3 cellular contexts compared by ENCODE assay signal in the genomic region with DNA sequence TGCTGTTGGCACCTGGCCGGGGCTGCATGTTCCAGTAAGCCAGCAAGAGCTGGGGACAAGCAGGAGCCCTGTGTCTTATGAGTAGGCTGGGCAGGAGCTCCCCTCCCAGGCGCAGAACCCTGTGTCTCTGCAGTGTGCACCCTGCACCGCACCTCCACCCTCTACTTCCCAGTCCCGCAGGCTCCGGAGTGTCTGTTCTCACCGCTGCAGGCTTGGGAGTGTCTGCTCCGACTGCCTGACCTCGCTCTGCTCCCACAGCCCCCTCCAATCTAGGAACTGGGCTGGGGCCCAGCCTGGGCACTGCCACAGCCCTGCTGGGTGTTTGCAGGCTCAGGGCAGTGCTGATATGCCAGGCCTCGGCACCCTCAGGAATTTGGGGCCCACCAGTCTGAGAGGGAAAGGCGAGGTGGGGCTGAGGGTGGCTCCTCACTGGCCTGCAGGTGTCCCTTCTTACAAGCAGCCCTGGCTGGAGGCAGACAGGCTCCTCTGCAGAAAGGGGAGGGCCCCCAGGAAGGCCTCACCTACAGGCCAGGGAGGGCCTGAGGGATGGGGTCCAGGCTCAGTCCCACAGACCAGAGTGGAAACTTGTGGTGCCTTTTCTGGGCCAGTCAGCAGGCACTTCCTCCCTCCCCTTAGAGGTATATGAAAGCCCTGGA.
TF ChIP-seq lines count a peak whose summit lies in the region.

No MANE protein-coding gene starts in this region.

TF ChIP-seq in SK-N-SH treated with all-trans-retinoic acid at 6 μM for 48 hours, 23 proteins besides CTCF, POLR2A, EP300 and RAD21:
- no peak for TF ChIP-seq OSR1 (CRISPR knock-in tag; IDR thresholded peaks at IDR 0.05)
- no peak for TF ChIP-seq ZC3H10 (CRISPR knock-in tag; IDR thresholded peaks at IDR 0.05)
- no peak for TF ChIP-seq ZNF8 (CRISPR knock-in tag; IDR thresholded peaks at IDR 0.05)
- TF ChIP-seq, protein P1, sequence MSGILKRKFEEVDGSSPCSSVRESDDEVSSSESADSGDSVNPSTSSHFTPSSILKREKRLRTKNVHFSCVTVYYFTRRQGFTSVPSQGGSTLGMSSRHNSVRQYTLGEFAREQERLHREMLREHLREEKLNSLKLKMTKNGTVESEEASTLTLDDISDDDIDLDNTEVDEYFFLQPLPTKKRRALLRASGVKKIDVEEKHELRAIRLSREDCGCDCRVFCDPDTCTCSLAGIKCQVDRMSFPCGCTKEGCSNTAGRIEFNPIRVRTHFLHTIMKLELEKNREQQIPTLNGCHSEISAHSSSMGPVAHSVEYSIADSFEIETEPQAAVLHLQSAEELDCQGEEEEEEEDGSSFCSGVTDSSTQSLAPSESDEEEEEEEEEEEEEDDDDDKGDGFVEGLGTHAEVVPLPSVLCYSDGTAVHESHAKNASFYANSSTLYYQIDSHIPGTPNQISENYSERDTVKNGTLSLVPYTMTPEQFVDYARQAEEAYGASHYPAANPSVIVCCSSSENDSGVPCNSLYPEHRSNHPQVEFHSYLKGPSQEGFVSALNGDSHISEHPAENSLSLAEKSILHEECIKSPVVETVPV (CRISPR knock-in tag; IDR thresholded peaks at IDR 0.05): no peak

TF ChIP-seq in SK-N-SH, 30 proteins besides CTCF, POLR2A, EP300 and RAD21:
- TF ChIP-seq SMC3 (IDR thresholded peaks at IDR 0.05; ENCODE audit: low read depth, low read length) (no peak), NFIC (IDR thresholded peaks at IDR 0.05; ENCODE audit: borderline replicate concordance) (no peak), NRF1 (IDR thresholded peaks at IDR 0.05; ENCODE audit: low read depth, low read length) (no peak), CHD2 (IDR thresholded peaks at IDR 0.05; ENCODE audit: low read length, partially characterized antibody) (no peak), POLR2AphosphoS5 (IDR thresholded peaks at IDR 0.05; ENCODE audit: low read depth, low read length) (no peak), TAF1 (IDR thresholded peaks at IDR 0.05; ENCODE audit: borderline replicate concordance, low read depth, low read length) (no peak), JUND (IDR thresholded peaks at IDR 0.05) (no peak), RFX5 (IDR thresholded peaks at IDR 0.05; ENCODE audit: low read length) (no peak)
- TF ChIP-seq, protein P2, sequence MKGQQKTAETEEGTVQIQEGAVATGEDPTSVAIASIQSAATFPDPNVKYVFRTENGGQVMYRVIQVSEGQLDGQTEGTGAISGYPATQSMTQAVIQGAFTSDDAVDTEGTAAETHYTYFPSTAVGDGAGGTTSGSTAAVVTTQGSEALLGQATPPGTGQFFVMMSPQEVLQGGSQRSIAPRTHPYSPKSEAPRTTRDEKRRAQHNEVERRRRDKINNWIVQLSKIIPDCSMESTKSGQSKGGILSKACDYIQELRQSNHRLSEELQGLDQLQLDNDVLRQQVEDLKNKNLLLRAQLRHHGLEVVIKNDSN (IDR thresholded peaks at IDR 0.05; ENCODE audit: borderline replicate concordance, low read depth): no peak
- TF ChIP-seq, protein P3, sequence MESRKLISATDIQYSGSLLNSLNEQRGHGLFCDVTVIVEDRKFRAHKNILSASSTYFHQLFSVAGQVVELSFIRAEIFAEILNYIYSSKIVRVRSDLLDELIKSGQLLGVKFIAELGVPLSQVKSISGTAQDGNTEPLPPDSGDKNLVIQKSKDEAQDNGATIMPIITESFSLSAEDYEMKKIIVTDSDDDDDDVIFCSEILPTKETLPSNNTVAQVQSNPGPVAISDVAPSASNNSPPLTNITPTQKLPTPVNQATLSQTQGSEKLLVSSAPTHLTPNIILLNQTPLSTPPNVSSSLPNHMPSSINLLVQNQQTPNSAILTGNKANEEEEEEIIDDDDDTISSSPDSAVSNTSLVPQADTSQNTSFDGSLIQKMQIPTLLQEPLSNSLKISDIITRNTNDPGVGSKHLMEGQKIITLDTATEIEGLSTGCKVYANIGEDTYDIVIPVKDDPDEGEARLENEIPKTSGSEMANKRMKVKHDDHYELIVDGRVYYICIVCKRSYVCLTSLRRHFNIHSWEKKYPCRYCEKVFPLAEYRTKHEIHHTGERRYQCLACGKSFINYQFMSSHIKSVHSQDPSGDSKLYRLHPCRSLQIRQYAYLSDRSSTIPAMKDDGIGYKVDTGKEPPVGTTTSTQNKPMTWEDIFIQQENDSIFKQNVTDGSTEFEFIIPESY (IDR thresholded peaks at IDR 0.05; ENCODE audit: borderline replicate concordance, low read depth): no peak

TF ChIP-seq in H1, 55 proteins besides CTCF, POLR2A, EP300 and RAD21:
- TF ChIP-seq, protein P4, sequence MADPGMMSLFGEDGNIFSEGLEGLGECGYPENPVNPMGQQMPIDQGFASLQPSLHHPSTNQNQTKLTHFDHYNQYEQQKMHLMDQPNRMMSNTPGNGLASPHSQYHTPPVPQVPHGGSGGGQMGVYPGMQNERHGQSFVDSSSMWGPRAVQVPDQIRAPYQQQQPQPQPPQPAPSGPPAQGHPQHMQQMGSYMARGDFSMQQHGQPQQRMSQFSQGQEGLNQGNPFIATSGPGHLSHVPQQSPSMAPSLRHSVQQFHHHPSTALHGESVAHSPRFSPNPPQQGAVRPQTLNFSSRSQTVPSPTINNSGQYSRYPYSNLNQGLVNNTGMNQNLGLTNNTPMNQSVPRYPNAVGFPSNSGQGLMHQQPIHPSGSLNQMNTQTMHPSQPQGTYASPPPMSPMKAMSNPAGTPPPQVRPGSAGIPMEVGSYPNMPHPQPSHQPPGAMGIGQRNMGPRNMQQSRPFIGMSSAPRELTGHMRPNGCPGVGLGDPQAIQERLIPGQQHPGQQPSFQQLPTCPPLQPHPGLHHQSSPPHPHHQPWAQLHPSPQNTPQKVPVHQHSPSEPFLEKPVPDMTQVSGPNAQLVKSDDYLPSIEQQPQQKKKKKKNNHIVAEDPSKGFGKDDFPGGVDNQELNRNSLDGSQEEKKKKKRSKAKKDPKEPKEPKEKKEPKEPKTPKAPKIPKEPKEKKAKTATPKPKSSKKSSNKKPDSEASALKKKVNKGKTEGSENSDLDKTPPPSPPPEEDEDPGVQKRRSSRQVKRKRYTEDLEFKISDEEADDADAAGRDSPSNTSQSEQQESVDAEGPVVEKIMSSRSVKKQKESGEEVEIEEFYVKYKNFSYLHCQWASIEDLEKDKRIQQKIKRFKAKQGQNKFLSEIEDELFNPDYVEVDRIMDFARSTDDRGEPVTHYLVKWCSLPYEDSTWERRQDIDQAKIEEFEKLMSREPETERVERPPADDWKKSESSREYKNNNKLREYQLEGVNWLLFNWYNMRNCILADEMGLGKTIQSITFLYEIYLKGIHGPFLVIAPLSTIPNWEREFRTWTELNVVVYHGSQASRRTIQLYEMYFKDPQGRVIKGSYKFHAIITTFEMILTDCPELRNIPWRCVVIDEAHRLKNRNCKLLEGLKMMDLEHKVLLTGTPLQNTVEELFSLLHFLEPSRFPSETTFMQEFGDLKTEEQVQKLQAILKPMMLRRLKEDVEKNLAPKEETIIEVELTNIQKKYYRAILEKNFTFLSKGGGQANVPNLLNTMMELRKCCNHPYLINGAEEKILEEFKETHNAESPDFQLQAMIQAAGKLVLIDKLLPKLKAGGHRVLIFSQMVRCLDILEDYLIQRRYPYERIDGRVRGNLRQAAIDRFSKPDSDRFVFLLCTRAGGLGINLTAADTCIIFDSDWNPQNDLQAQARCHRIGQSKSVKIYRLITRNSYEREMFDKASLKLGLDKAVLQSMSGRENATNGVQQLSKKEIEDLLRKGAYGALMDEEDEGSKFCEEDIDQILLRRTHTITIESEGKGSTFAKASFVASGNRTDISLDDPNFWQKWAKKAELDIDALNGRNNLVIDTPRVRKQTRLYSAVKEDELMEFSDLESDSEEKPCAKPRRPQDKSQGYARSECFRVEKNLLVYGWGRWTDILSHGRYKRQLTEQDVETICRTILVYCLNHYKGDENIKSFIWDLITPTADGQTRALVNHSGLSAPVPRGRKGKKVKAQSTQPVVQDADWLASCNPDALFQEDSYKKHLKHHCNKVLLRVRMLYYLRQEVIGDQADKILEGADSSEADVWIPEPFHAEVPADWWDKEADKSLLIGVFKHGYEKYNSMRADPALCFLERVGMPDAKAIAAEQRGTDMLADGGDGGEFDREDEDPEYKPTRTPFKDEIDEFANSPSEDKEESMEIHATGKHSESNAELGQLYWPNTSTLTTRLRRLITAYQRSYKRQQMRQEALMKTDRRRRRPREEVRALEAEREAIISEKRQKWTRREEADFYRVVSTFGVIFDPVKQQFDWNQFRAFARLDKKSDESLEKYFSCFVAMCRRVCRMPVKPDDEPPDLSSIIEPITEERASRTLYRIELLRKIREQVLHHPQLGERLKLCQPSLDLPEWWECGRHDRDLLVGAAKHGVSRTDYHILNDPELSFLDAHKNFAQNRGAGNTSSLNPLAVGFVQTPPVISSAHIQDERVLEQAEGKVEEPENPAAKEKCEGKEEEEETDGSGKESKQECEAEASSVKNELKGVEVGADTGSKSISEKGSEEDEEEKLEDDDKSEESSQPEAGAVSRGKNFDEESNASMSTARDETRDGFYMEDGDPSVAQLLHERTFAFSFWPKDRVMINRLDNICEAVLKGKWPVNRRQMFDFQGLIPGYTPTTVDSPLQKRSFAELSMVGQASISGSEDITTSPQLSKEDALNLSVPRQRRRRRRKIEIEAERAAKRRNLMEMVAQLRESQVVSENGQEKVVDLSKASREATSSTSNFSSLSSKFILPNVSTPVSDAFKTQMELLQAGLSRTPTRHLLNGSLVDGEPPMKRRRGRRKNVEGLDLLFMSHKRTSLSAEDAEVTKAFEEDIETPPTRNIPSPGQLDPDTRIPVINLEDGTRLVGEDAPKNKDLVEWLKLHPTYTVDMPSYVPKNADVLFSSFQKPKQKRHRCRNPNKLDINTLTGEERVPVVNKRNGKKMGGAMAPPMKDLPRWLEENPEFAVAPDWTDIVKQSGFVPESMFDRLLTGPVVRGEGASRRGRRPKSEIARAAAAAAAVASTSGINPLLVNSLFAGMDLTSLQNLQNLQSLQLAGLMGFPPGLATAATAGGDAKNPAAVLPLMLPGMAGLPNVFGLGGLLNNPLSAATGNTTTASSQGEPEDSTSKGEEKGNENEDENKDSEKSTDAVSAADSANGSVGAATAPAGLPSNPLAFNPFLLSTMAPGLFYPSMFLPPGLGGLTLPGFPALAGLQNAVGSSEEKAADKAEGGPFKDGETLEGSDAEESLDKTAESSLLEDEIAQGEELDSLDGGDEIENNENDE (IDR thresholded peaks at IDR 0.05; ENCODE audit: insufficient replicate concordance, low read length): no peak
- TF ChIP-seq NRF1 (IDR thresholded peaks at IDR 0.05; ENCODE audit: low read depth, low read length) (no peak), BACH1 (IDR thresholded peaks at IDR 0.05; ENCODE audit: low read length) (no peak), POU5F1 (IDR thresholded peaks at IDR 0.05; ENCODE audit: low read depth, low read length) (no peak), RBBP5 (IDR thresholded peaks at IDR 0.05; ENCODE audit: borderline replicate concordance, low read depth, low read length) (no peak), SIX5 (IDR thresholded peaks at IDR 0.05; ENCODE audit: low read depth, low read length) (no peak), NANOG (IDR thresholded peaks at IDR 0.05; ENCODE audit: insufficient read depth, low read depth, low read length, poor library complexity, severe bottlenecking) (no peak), KDM4A (IDR thresholded peaks at IDR 0.05; ENCODE audit: low read depth, low read length, severe bottlenecking) (no peak), HDAC2 (IDR thresholded peaks at IDR 0.05; ENCODE audit: borderline replicate concordance in 1 of 2, low read depth in 2 of 2, low read length in 2 of 2) (no peak), KDM5A (IDR thresholded peaks at IDR 0.05; ENCODE audit: low read length) (no peak), CHD2 (IDR thresholded peaks at IDR 0.05; ENCODE audit: low read length) (no peak), JUN (IDR thresholded peaks at IDR 0.05; ENCODE audit: low read depth, low read length) (no peak), GTF2F1 (IDR thresholded peaks at IDR 0.05; ENCODE audit: borderline replicate concordance, low read depth, low read length) (no peak)
